In genomic region chr14:55454264-55455151, GRCh38 we compare ENCODE assay signal across 8 cellular contexts. TPM values are rescaled to one million over a fixed set of nuclear protein-coding genes. Genes with fewer than 3 reads are reported as not detected.
DNase-seq lines count a peak whose midpoint lies in the region; ATAC-seq and TF ChIP-seq lines count a peak whose summit lies in the region.

No MANE protein-coding gene starts in this region.

- WGBS in suprapubic skin, result 20% methylated on average over 14 of the region's 14 CpGs

- peaks cover 10% of the 10 kb centered on the region for H3K4me1 Mint-ChIP-seq in activated CD4-positive, alpha-beta T cell treated with anti-CD3 and anti-CD28 coated beads for 36 hours

- no peaks in the 10 kb centered on the region for H3K27me3 Mint-ChIP-seq in activated CD4-positive, alpha-beta T cell treated with anti-CD3 and anti-CD28 coated beads for 36 hours

- H3K4me3 ChIP-seq in suprapubic skin, result no peak overlapping the region

- peak; percentile 84 for ATAC-seq in left ventricle myocardium superior
- ATAC-seq in activated CD4-positive, alpha-beta T cell treated with anti-CD3 and anti-CD28 coated beads for 36 hours, result no peak
- ATAC-seq in GM18858 (IDR thresholded peaks at IDR 0.05; ENCODE audit: unreplicated experiment), result no peak

- no peak for TF ChIP-seq EP300 in suprapubic skin (IDR thresholded peaks at IDR 0.05)

- intact Hi-C loops in left ventricle myocardium superior (cut with micrococcal nuclease), result no loop called here
- intact Hi-C loops in activated CD4-positive, alpha-beta T cell treated with anti-CD3 and anti-CD28 coated beads for 36 hours (cut with DNase I, micrococcal nuclease), result no loop called here

- no peaks in the 10 kb centered on the region for H3K36me3 ChIP-seq in suprapubic skin

- no peak for TF ChIP-seq POLR2A in suprapubic skin (IDR thresholded peaks at IDR 0.05)

- H3K27ac ChIP-seq in suprapubic skin, result peak overlapping the region; percentile 51

- peak; percentile 96 for DNase-seq in DMS153 (lab: John Stamatoyannopoulos, UW)
- peak; percentile 94 for DNase-seq in NCI-H1436 treated with DMSO at 0.1 percent for 48 hours (lab: John Stamatoyannopoulos, UW)
- peak; percentile 34 for DNase-seq in SW480 (ENCODE audit: low spot score)
- DNase-seq in left ventricle myocardium superior, result peak; percentile 44
- DNase-seq in suprapubic skin (ENCODE audit: low spot score in 2 of 2), result no peak
- DNase-seq in SKM-1 treated with dmso at 0.1 percent for 144 hours (lab: John Stamatoyannopoulos, UW; ENCODE audit: unreplicated experiment), result no peak
- no peak for DNase-seq in activated CD4-positive, alpha-beta T cell treated with anti-CD3 and anti-CD28 coated beads for 36 hours

- POLR2A ChIA-PET in activated CD4-positive, alpha-beta T cell treated with anti-CD3 and anti-CD28 coated beads for 36 hours (lab: Charles Lee), result interaction anchor here (0.6 kb wide), 2 partner anchors 1034 to 1294 kb away, joined by 3 to 5 read pairs; no protein-coding TSS in a partner anchor

- H3K9me3 Mint-ChIP-seq in activated CD4-positive, alpha-beta T cell treated with anti-CD3 and anti-CD28 coated beads for 36 hours (ENCODE audit: low read depth), result no peaks in the 10 kb centered on the region

- H3K27me3 ChIP-seq in suprapubic skin, result no peaks in the 10 kb centered on the region

- no peak overlapping the region for H3K4me3 Mint-ChIP-seq in activated CD4-positive, alpha-beta T cell treated with anti-CD3 and anti-CD28 coated beads for 36 hours

- no peak for TF ChIP-seq CTCF in suprapubic skin (IDR thresholded peaks at IDR 0.05)

- peaks cover 44% of the 10 kb centered on the region for H3K4me1 ChIP-seq in suprapubic skin

- CTCF ChIA-PET in activated CD4-positive, alpha-beta T cell treated with anti-CD3 and anti-CD28 coated beads for 36 hours (lab: Charles Lee), result interaction anchor here (0.6 to 1.1 kb wide), 4 partner anchors 8 to 1731 kb away, joined by 3 to 4 read pairs (median 4); no protein-coding TSS in a partner anchor

- no peaks in the 10 kb centered on the region for H3K9me3 ChIP-seq in suprapubic skin

- H3K36me3 Mint-ChIP-seq in activated CD4-positive, alpha-beta T cell treated with anti-CD3 and anti-CD28 coated beads for 36 hours (ENCODE audit: low read depth), result no peaks in the 10 kb centered on the region

- H3K27ac Mint-ChIP-seq in activated CD4-positive, alpha-beta T cell treated with anti-CD3 and anti-CD28 coated beads for 36 hours, result no peak overlapping the region

RNA-seq across cellular contexts. Expression of gene TBPL2, which starts 14.1 kb away (rescaled TPM):
- not detected for total RNA-seq in left ventricle myocardium superior
- total RNA-seq in suprapubic skin, result not detected
- total RNA-seq in activated CD4-positive, alpha-beta T cell treated with anti-CD3 and anti-CD28 coated beads for 36 hours, result not detected

RNA-seq across cellular contexts. Expression of gene ATG14, which starts 42.9 kb away (rescaled TPM):
- total RNA-seq in left ventricle myocardium superior (17.3 TPM), suprapubic skin (10 to 100 TPM in 3 of 4 donors, 1 to 10 TPM in 1; 8.5 to 27.6 (median 14.8) TPM)
- total RNA-seq in activated CD4-positive, alpha-beta T cell treated with anti-CD3 and anti-CD28 coated beads for 36 hours, result 1 to 10 TPM; 5.0 to 5.1 TPM

Comparison
In these comparisons a context has a peak if more than half of its experiments do, and no peak if none do; other contexts are left out.
1. DNase-seq: peak in DMS153 (single experiment), NCI-H1436 treated with DMSO at 0.1 percent for 48 hours (single experiment), SW480 (single experiment) and left ventricle myocardium superior (single experiment); none in suprapubic skin (0 of 2), SKM-1 treated with dmso at 0.1 percent for 144 hours (single experiment) and activated CD4-positive, alpha-beta T cell treated with anti-CD3 and anti-CD28 coated beads for 36 hours (single experiment).